Comparison of ENCODE assay signal across 20 cellular contexts in genomic region chr13:109989155-109989554, GRCh38.
A peak's percentile ranks its signal among the peaks of the same experiment; 100 is the strongest.
DNase-seq lines count a peak whose midpoint lies in the region; ATAC-seq and TF ChIP-seq lines count a peak whose summit lies in the region.
"Had no signal": no experiment of that assay in that cellular context is flagged by ENCODE, and none has a peak within 500 bp of the region (broad histone marks: within the 10 kb centered on the region; RNA-seq: fewer than 3 reads in every experiment).

No MANE protein-coding gene starts in this region.

- no peak overlapping the region for H4K8ac ChIP-seq in mesenchymal stem cell (ENCODE audit: low read length)

- no peaks in the 10 kb centered on the region for H3K36me3 ChIP-seq in brain microvascular endothelial cell (replicated peaks)
- H3K36me3 ChIP-seq in mesenchymal stem cell (ENCODE audit: control insufficient read depth in 1 of 2, insufficient read depth in 2 of 2, low read depth in 1 of 2, low read length in 2 of 2) = no peaks in the 10 kb centered on the region
- no peaks in the 10 kb centered on the region for H3K36me3 ChIP-seq in right lobe of liver
- H3K36me3 ChIP-seq: left lung, transverse colon had no signal

- no peak overlapping the region for H2BK120ac ChIP-seq in mesenchymal stem cell (ENCODE audit: low read depth, low read length)

- no peak overlapping the region for H2BK15ac ChIP-seq in mesenchymal stem cell (ENCODE audit: low read depth, poor library complexity, severe bottlenecking)

- H3K27ac ChIP-seq in brain microvascular endothelial cell (peak overlapping the region; percentile 15), mesenchymal stem cell (ENCODE audit: low read length, poor library complexity, severe bottlenecking) (no peak overlapping the region), right lobe of liver (no peak overlapping the region)
- H3K27ac ChIP-seq: left lung, transverse colon had no signal

- H3K4me1 ChIP-seq in mesenchymal stem cell (ENCODE audit: control insufficient read depth, insufficient read depth, low read depth, low read length) (peaks cover 10% of the 10 kb centered on the region), right lobe of liver (no peaks in the 10 kb centered on the region)
- H3K4me1 ChIP-seq: left lung, transverse colon had no signal

- no peaks in the 10 kb centered on the region for H3K79me1 ChIP-seq in mesenchymal stem cell (replicated peaks; ENCODE audit: low read length, poor library complexity, severe bottlenecking)

- H3K27me3 ChIP-seq in brain microvascular endothelial cell (replicated peaks) (no peaks in the 10 kb centered on the region), mesenchymal stem cell (ENCODE audit: control insufficient read depth in 1 of 2, insufficient read depth in 1 of 2, low read length in 2 of 2) (peaks cover 0 to 38% of the 10 kb centered on the region in 2 experiments), right lobe of liver (no peaks in the 10 kb centered on the region)
- H3K27me3 ChIP-seq: left lung, transverse colon had no signal

- TF ChIP-seq POLR2A in right lobe of liver (IDR thresholded peaks at IDR 0.05) = no peak

- H2BK12ac ChIP-seq in mesenchymal stem cell (ENCODE audit: low read length in 2 of 2) = no peak overlapping the region

- H3K18ac ChIP-seq in mesenchymal stem cell (ENCODE audit: low read depth in 1 of 2, low read length in 2 of 2) = no peak overlapping the region

- no peak overlapping the region for H2BK5ac ChIP-seq in mesenchymal stem cell (ENCODE audit: low read depth, low read length, poor library complexity, severe bottlenecking)

- intact Hi-C loops in right lobe of liver (cut with DNase I) = no loop called here

- no peak overlapping the region for H2AFZ ChIP-seq in mesenchymal stem cell (ENCODE audit: low read depth, low read length)

- ATAC-seq in right lobe of liver = no peak
- ATAC-seq: left lung; stimulated activated naive CD8-positive, alpha-beta T cell treated with anti-CD3 and anti-CD28 coated beads, Interleukin-15, amount 100 ng/mL, for 72 hours had no signal

- H3K4me2 ChIP-seq in mesenchymal stem cell (ENCODE audit: low read length, poor library complexity, severe bottlenecking) = no peak overlapping the region

- in situ Hi-C loops in brain microvascular endothelial cell (cut with HindIII; ENCODE audit: low pct_ligation_motif_present, low sequenced_read_pairs) = no loop called here

- H3K4me3 ChIP-seq in brain microvascular endothelial cell (ENCODE audit: low read depth, low read length) (no peak overlapping the region), mesenchymal stem cell (ENCODE audit: insufficient read depth in 1 of 2, low read depth in 1 of 2, low read length in 2 of 2) (peak overlapping the region in 1 of 2 experiments; percentile 46), right lobe of liver (no peak overlapping the region)
- H3K4me3 ChIP-seq: left lung, transverse colon had no signal

- no peak overlapping the region for H3K23ac ChIP-seq in mesenchymal stem cell (ENCODE audit: low read length in 2 of 2)

- WGBS in mesenchymal stem cell = 52% methylated on average over 4 of the region's 4 CpGs
- WGBS in right lobe of liver (ENCODE audit: insufficient coverage, low coverage, low lambda C conversion rate, missing lambda C conversion rate) = 61% methylated on average over 4 of the region's 4 CpGs

- H3K4ac ChIP-seq in mesenchymal stem cell (ENCODE audit: low read depth in 1 of 2, low read length in 2 of 2) = no peak overlapping the region

- no peak for TF ChIP-seq CTCF in brain microvascular endothelial cell (IDR thresholded peaks at IDR 0.05; ENCODE audit: low read depth, low read length, missing control alignments)
- no peak for TF ChIP-seq CTCF in right lobe of liver (IDR thresholded peaks at IDR 0.05)

- DNase-seq in EH (ENCODE audit: low read depth) = peak; percentile 64
- DNase-seq in NCI-H226 = peak; percentile 51
- peak; percentile 67 for DNase-seq in brain microvascular endothelial cell
- peak; percentile 42 for DNase-seq in mesenchymal stem cell
- DNase-seq in pons (ENCODE audit: low spot score) = no peak
- DNase-seq in NCI-H1048 (lab: John Stamatoyannopoulos, UW) = no peak
- no peak for DNase-seq in NCI-H446 treated with DMSO at 0.1 percent for 48 hours (lab: John Stamatoyannopoulos, UW)
- no peak for DNase-seq in right lobe of liver
- DNase-seq: activated CD4-positive, alpha-beta T cell treated with anti-CD3 and anti-CD28 coated beads, Interleukin-2, amount 50 U/mL, for 48 hours; activated effector memory CD4-positive, alpha-beta T cell treated with anti-CD3 and anti-CD28 coated beads, Interleukin-2, amount 50 U/mL, for 16 hours; central memory CD4-positive, alpha-beta T cell; DND-41; left lung; NCI-H2171 treated with DMSO at 0.1 percent for 48 hours; NCI-H69; nephron progenitor cell; SIG-M5; stimulated activated CD4-positive, alpha-beta T cell treated with anti-CD3 and anti-CD28 coated beads, Interleukin-4, amount 100 ng/mL, for 4 hours; stimulated activated naive CD8-positive, alpha-beta T cell treated with anti-CD3 and anti-CD28 coated beads, Interleukin-15, amount 100 ng/mL, for 72 hours; transverse colon had no signal

- H3K9ac ChIP-seq in mesenchymal stem cell (ENCODE audit: low read length) = no peak overlapping the region

- no peak overlapping the region for H4K91ac ChIP-seq in mesenchymal stem cell (ENCODE audit: low read length)

- no peak overlapping the region for H2AK5ac ChIP-seq in mesenchymal stem cell (ENCODE audit: low read length, severe bottlenecking)

- H3K9me3 ChIP-seq in mesenchymal stem cell (ENCODE audit: control insufficient read depth, low read length) (no peaks in the 10 kb centered on the region), right lobe of liver (no peaks in the 10 kb centered on the region)
- H3K9me3 ChIP-seq: left lung, transverse colon had no signal

- H3K14ac ChIP-seq in mesenchymal stem cell (ENCODE audit: low read length in 2 of 2) = no peak overlapping the region

Comparison
In these comparisons a context has a peak if more than half of its experiments do, and no peak if none do; other contexts are left out.
1. DNase-seq: peak in EH (single experiment), NCI-H226 (single experiment), brain microvascular endothelial cell (single experiment) and mesenchymal stem cell (single experiment); none in pons (single experiment), NCI-H1048 (single experiment), NCI-H446 treated with DMSO at 0.1 percent for 48 hours (single experiment) and right lobe of liver (0 of 3).